In the genomic region with DNA sequence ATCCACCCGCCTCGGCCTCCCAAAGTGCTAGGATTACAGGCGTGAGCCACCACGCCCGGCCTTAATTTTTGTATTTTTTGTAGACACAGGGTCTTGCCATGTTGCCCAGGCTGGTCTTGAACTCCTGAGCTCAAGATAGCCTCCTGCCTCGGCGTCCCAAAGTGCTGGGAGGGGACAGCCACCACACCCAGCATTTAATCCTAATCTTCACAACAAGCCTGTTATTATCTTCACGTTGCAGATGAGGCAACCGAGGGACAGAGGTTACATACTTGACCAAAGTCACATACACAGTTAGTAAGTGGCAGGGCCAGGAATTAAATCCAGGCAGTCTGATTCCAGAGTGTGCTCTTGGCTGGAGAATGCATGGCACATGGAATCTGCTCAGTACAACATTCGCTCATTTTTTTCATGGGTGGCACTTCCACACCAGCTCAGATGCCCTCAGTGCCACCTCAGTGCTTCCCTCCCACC, we compare ENCODE assay signal across 1 cellular context.
TF ChIP-seq lines count a peak whose summit lies in the region.

No MANE protein-coding gene starts in this region.

TF ChIP-seq in A549, 52 proteins besides CTCF, POLR2A, EP300 and RAD21:
- TF ChIP-seq FOXS1 (CRISPR knock-in tag; IDR thresholded peaks at IDR 0.05) (0 out of 2 replicates have a peak, but pooled peaks have one; percentile 37), E2F6 (IDR thresholded peaks at IDR 0.05; ENCODE audit: borderline replicate concordance, low read depth) (no peak), MAZ (IDR thresholded peaks at IDR 0.05; ENCODE audit: borderline replicate concordance, low read depth, low read length) (no peak), BHLHE40 (IDR thresholded peaks at IDR 0.05; ENCODE audit: low read depth, low read length) (no peak), CBX8 (IDR thresholded peaks at IDR 0.05) (no peak), ZNF302 (CRISPR knock-in tag; IDR thresholded peaks at IDR 0.05) (peak; percentile 56; the same call in 1 of the 2 replicates)
- TF ChIP-seq, protein P1, sequence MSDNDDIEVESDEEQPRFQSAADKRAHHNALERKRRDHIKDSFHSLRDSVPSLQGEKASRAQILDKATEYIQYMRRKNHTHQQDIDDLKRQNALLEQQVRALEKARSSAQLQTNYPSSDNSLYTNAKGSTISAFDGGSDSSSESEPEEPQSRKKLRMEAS (IDR thresholded peaks at IDR 0.05), result 0 out of 2 replicates have a peak, but pooled peaks have one; percentile 7
TF ChIP-seq in A549: peak in this region for 3.
